In the genomic region with DNA sequence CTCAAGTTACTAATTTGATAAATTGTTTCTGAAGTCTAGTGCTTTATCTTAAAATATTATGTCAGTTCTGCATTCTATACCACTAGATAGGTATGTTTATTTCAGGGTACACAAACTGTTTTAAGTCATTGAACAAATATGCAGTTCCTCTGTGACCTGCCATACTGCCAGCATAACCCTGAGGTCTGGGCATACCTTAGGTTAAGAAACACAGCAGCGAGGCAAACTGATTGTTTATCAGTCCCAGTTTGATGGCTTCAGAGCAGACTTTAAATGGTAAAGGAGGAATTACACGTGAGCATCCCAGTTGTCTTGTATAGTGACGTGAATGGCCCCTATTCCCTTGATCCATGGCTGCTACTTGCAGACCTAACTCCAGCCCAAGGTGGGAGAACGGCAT, we compare ENCODE assay signal across 16 cellular contexts.
DNase-seq lines count a peak whose midpoint lies in the region; ATAC-seq, FAIRE-seq and TF ChIP-seq lines count a peak whose summit lies in the region.
"Had no signal": no experiment of that assay in that cellular context is flagged by ENCODE, and none has a peak within 500 bp of the region (broad histone marks: within the 10 kb centered on the region; RNA-seq: fewer than 3 reads in every experiment).

No MANE protein-coding gene starts in this region.

- no peak overlapping the region for H3K4me3 Mint-ChIP-seq in activated naive CD4-positive, alpha-beta T cell treated with anti-CD3 and anti-CD28 coated beads for 36 hours
- H3K4me3 Mint-ChIP-seq: CD14-positive monocyte; CD4-positive, alpha-beta memory T cell had no signal

- H3K9me3 Mint-ChIP-seq in activated naive CD4-positive, alpha-beta T cell treated with anti-CD3 and anti-CD28 coated beads for 36 hours = peaks cover 8% of the 10 kb centered on the region

- H3K36me3 Mint-ChIP-seq in activated naive CD4-positive, alpha-beta T cell treated with anti-CD3 and anti-CD28 coated beads for 36 hours (ENCODE audit: low read depth) = no peaks in the 10 kb centered on the region
- H3K36me3 Mint-ChIP-seq: CD14-positive monocyte; CD4-positive, alpha-beta memory T cell had no signal

- H3K27ac ChIP-seq in RWPE2 (ENCODE audit: poor library complexity, severe bottlenecking) = peak overlapping the region; percentile 82
- H3K27ac ChIP-seq: BLaER1 had no signal

- H3K4me3 ChIP-seq in RWPE2 (ENCODE audit: severe bottlenecking) (no peak overlapping the region), bronchial epithelial cell (ENCODE audit: low read depth, low read length) (no peak overlapping the region)
- H3K4me3 ChIP-seq: BLaER1, HAP-1 had no signal

- no peaks in the 10 kb centered on the region for H3K9me3 ChIP-seq in RWPE2 (ENCODE audit: severe bottlenecking)
- H3K9me3 ChIP-seq: BLaER1, HAP-1 had no signal

- CTCF ChIA-PET in activated naive CD4-positive, alpha-beta T cell treated with anti-CD3 and anti-CD28 coated beads for 36 hours (lab: Charles Lee) = no interaction called here

- H3K36me3 ChIP-seq in RWPE2 (ENCODE audit: low read depth) (no peaks in the 10 kb centered on the region), bronchial epithelial cell (ENCODE audit: control insufficient read depth, insufficient read depth, low read length) (no peaks in the 10 kb centered on the region)
- H3K36me3 ChIP-seq: BLaER1, HAP-1 had no signal

- no peak overlapping the region for H3K27ac Mint-ChIP-seq in activated naive CD4-positive, alpha-beta T cell treated with anti-CD3 and anti-CD28 coated beads for 36 hours
- H3K27ac Mint-ChIP-seq: CD14-positive monocyte; CD4-positive, alpha-beta memory T cell had no signal

- no peaks in the 10 kb centered on the region for H3K27me3 Mint-ChIP-seq in activated naive CD4-positive, alpha-beta T cell treated with anti-CD3 and anti-CD28 coated beads for 36 hours (ENCODE audit: low read depth)
- H3K27me3 Mint-ChIP-seq: CD4-positive, alpha-beta memory T cell had no signal

- H3K4me1 ChIP-seq in RWPE2 (ENCODE audit: insufficient read depth, poor library complexity, severe bottlenecking) = peaks cover 24% of the 10 kb centered on the region
- H3K4me1 ChIP-seq: BLaER1, HAP-1 had no signal

- ATAC-seq in RWPE2 (ENCODE audit: low read depth) = no peak
- no peak for ATAC-seq in GM18868 (IDR thresholded peaks at IDR 0.05; ENCODE audit: unreplicated experiment)

- DNase-seq in H54 (ENCODE audit: insufficient read length, low spot score) (no peak), RWPE2 (ENCODE audit: low spot score) (no peak), bronchial epithelial cell (ENCODE audit: low read depth) (peak; percentile 8), urothelium cell line (ENCODE audit: low spot score) (no peak), NCI-H1930 (lab: John Stamatoyannopoulos, UW) (no peak)
- DNase-seq in activated naive CD4-positive, alpha-beta T cell treated with anti-CD3 and anti-CD28 coated beads for 36 hours = no peak
- DNase-seq: 8988T; CD4-positive, alpha-beta memory T cell; DMS153; DMS79; GF-D8 had no signal

- FAIRE-seq in H54 (lab: Jason Lieb, UNC) (peak; percentile 88), bronchial epithelial cell (lab: Jason Lieb, UNC) (no peak), urothelium cell line (lab: Jason Lieb, UNC) (peak; percentile 55)
- FAIRE-seq: H1 had no signal

- H3K4me1 Mint-ChIP-seq in activated naive CD4-positive, alpha-beta T cell treated with anti-CD3 and anti-CD28 coated beads for 36 hours (ENCODE audit: low read depth) = no peaks in the 10 kb centered on the region
- H3K4me1 Mint-ChIP-seq: CD14-positive monocyte; CD4-positive, alpha-beta memory T cell had no signal

- intact Hi-C loops in activated naive CD4-positive, alpha-beta T cell treated with anti-CD3 and anti-CD28 coated beads for 36 hours (cut with micrococcal nuclease) = no loop called here

- no peaks in the 10 kb centered on the region for H3K27me3 ChIP-seq in RWPE2 (ENCODE audit: insufficient read depth, poor library complexity, severe bottlenecking)
- H3K27me3 ChIP-seq in bronchial epithelial cell (ENCODE audit: control insufficient read depth, insufficient read depth, low read length) = no peaks in the 10 kb centered on the region
- H3K27me3 ChIP-seq: BLaER1 had no signal

- TF ChIP-seq POLR2A in H54 (IDR thresholded peaks at IDR 0.05; ENCODE audit: low read depth, low read length) = no peak

- TF ChIP-seq CTCF in RWPE2 (IDR thresholded peaks at IDR 0.05; ENCODE audit: poor library complexity, severe bottlenecking) (no peak), bronchial epithelial cell (IDR thresholded peaks at IDR 0.05; ENCODE audit: insufficient read depth, low read length, severe bottlenecking) (no peak)
